8 cellular contexts compared by ENCODE assay signal in the genomic region with DNA sequence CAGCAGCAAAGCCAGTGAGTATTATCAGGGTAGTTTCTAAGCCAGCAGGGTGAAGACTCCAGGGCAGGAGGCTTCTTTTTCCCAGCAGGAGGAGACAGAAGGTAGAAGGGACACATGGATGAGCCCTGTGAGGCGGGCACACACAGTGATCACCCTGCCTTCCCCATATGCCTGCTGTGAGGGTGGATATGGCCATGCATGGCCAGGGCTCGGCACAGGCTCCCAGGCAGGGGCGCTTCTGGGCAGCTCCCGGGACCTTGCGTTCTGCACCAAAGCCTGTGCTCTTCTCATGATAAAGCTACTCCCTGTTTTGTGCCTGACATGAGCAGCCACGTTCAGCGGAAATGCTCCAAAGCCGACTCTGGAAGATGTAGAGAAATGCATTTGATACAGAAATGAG.
"Had no signal": no experiment of that assay in that cellular context is flagged by ENCODE, and none has a peak within 500 bp of the region (broad histone marks: within the 10 kb centered on the region; RNA-seq: fewer than 3 reads in every experiment).

No MANE protein-coding gene starts in this region.

- ATAC-seq: K562 had no signal

- H3K4me2 ChIP-seq: KMS-11 had no signal

- H3K9ac ChIP-seq: KMS-11 had no signal

- DNase-seq: IMR-90, Karpas-422, KBM-7, KG1 had no signal

- H3K4me3 ChIP-seq: K562 had no signal

- H3K27ac ChIP-seq: HL-60, KMS-11 had no signal

- FAIRE-seq: HTR-8/SVneo, K562 had no signal
